Comparison of ENCODE assay signal across 1 cellular context in the genomic region with DNA sequence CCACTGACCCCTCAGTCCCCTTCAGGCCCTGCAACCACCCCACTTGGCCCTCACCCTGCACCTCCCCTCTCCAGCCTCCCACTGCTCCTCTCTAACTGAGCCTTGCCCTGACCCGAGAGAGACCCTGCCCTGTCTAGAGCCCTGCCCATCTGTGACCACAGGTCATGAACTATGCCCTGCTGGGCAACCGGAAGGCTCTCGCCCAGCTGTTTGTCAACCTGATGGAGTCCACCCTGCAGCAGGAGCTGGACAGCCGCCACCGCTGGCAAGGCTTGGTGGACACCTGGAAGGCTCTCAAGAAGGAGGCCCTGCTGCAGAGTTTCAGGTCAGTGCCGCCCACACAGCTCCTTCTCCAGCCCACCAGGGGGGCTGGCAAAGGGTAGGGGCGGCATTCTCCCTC.
TF ChIP-seq lines count a peak whose summit lies in the region.

No MANE protein-coding gene starts in this region.

TF ChIP-seq in H1, 55 proteins besides CTCF, POLR2A, EP300 and RAD21 (continued from another document):
- no peak for TF ChIP-seq RFX5 (IDR thresholded peaks at IDR 0.05; ENCODE audit: borderline replicate concordance, low read depth, low read length)
- TF ChIP-seq EZH2 (IDR thresholded peaks at IDR 0.05; ENCODE audit: low read depth, low read length, severe bottlenecking) = no peak
- no peak for TF ChIP-seq NANOG (IDR thresholded peaks at IDR 0.05; ENCODE audit: insufficient read depth, low read depth, low read length, poor library complexity, severe bottlenecking)
- no peak for TF ChIP-seq FOSL1 (IDR thresholded peaks at IDR 0.05; ENCODE audit: insufficient read depth, low read depth, low read length)
- TF ChIP-seq, protein P1, sequence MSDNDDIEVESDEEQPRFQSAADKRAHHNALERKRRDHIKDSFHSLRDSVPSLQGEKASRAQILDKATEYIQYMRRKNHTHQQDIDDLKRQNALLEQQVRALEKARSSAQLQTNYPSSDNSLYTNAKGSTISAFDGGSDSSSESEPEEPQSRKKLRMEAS (IDR thresholded peaks at IDR 0.05) = no peak
- TF ChIP-seq POLR2AphosphoS5 (IDR thresholded peaks at IDR 0.05; ENCODE audit: low read depth, low read length) = no peak
- no peak for TF ChIP-seq SP1 (IDR thresholded peaks at IDR 0.05; ENCODE audit: low read depth, low read length)
- no peak for TF ChIP-seq SRF (IDR thresholded peaks at IDR 0.05; ENCODE audit: low read depth, low read length)
- no peak for TF ChIP-seq KDM5A (IDR thresholded peaks at IDR 0.05; ENCODE audit: low read length)
- no peak for TF ChIP-seq SP4 (IDR thresholded peaks at IDR 0.05; ENCODE audit: low read length)
- TF ChIP-seq GABPA (IDR thresholded peaks at IDR 0.05; ENCODE audit: borderline replicate concordance, insufficient read depth, low read length) = no peak
- no peak for TF ChIP-seq TBP (IDR thresholded peaks at IDR 0.05; ENCODE audit: low read depth, low read length)
- no peak for TF ChIP-seq CBX5 (IDR thresholded peaks at IDR 0.05; ENCODE audit: low read depth, low read length)
- no peak for TF ChIP-seq RBBP5 (IDR thresholded peaks at IDR 0.05; ENCODE audit: borderline replicate concordance, low read depth, low read length)
- TF ChIP-seq CHD1 (IDR thresholded peaks at IDR 0.05; ENCODE audit: low read depth, low read length) = no peak
